12 cellular contexts compared by ENCODE assay signal in genomic region chr3:67678665-67679064, GRCh38. TPM values are rescaled to one million over a fixed set of nuclear protein-coding genes. Genes with fewer than 3 reads are reported as not detected.
DNase-seq lines count a peak whose midpoint lies in the region; ATAC-seq and TF ChIP-seq lines count a peak whose summit lies in the region.
"Had no signal": no experiment of that assay in that cellular context is flagged by ENCODE, and none has a peak within 500 bp of the region (broad histone marks: within the 10 kb centered on the region; RNA-seq: fewer than 3 reads in every experiment).

No MANE protein-coding gene starts in this region.

- H3F3A ChIP-seq in DOHH2 (ENCODE audit: control insufficient read depth, insufficient read depth), result peaks cover 13% of the 10 kb centered on the region

- H3K4me3 Mint-ChIP-seq in T-helper 17 cell (no peak overlapping the region), type B pancreatic cell (no peak overlapping the region)

- H4K20me1 ChIP-seq in DOHH2 (ENCODE audit: control insufficient read depth, insufficient read depth, low read depth, low read length), result no peaks in the 10 kb centered on the region

- TF ChIP-seq CTCF in DOHH2 (IDR thresholded peaks at IDR 0.05; ENCODE audit: low read depth, low read length, poor library complexity, severe bottlenecking) (no peak), foreskin fibroblast (IDR thresholded peaks at IDR 0.05; ENCODE audit: low read depth, low read length) (no peak), type B pancreatic cell (conservative IDR thresholded peaks at IDR 0.05) (no peak)

- H3K4me3 ChIP-seq in DOHH2 (ENCODE audit: low read length), result peak overlapping the region; percentile 45
- no peak overlapping the region for H3K4me3 ChIP-seq in foreskin fibroblast (ENCODE audit: low read depth in 1 of 2, low read length in 2 of 2)
- H3K4me3 ChIP-seq: K562, uterus had no signal

- H3K27ac Mint-ChIP-seq in T-helper 17 cell, result peak overlapping the region; percentile 49
- no peak overlapping the region for H3K27ac Mint-ChIP-seq in type B pancreatic cell

- peak; percentile 57 for ATAC-seq in GM18870 (IDR thresholded peaks at IDR 0.05; ENCODE audit: unreplicated experiment)
- peak; percentile 74 for ATAC-seq in HG02870 (IDR thresholded peaks at IDR 0.05; ENCODE audit: unreplicated experiment)
- ATAC-seq in T-helper 17 cell, result no peak
- no peak for ATAC-seq in HG03135 (IDR thresholded peaks at IDR 0.05; ENCODE audit: unreplicated experiment)
- ATAC-seq: K562 had no signal

- H3K9me3 ChIP-seq in DOHH2 (ENCODE audit: control insufficient read depth, insufficient read depth, low read length), result peaks cover 5% of the 10 kb centered on the region; the same call in 1 of the 2 replicates
- no peaks in the 10 kb centered on the region for H3K9me3 ChIP-seq in T-helper 17 cell (ENCODE audit: control insufficient read depth, low read length, poor library complexity, severe bottlenecking)
- H3K9me3 ChIP-seq: neutrophil, uterus had no signal

- H3K79me2 ChIP-seq in DOHH2 (ENCODE audit: control insufficient read depth, low read length), result no peaks in the 10 kb centered on the region

- DNase-seq in T-helper 17 cell, result no peak
- no peak for DNase-seq in dermis blood vessel endothelial cell
- no peak for DNase-seq in foreskin fibroblast
- DNase-seq in type B pancreatic cell (ENCODE audit: extremely low spot score, unreplicated experiment), result no peak
- DNase-seq: amygdala, uterus had no signal

- no peaks in the 10 kb centered on the region for H3K9me2 ChIP-seq in DOHH2 (replicated peaks; ENCODE audit: control insufficient read depth, low read length)

- H3K27me3 ChIP-seq in DOHH2 (ENCODE audit: control insufficient read depth, low read length), result no peaks in the 10 kb centered on the region
- H3K27me3 ChIP-seq: neutrophil, uterus had no signal

- H3K27me3 Mint-ChIP-seq in T-helper 17 cell (no peaks in the 10 kb centered on the region), type B pancreatic cell (no peaks in the 10 kb centered on the region)

- peaks cover 44% of the 10 kb centered on the region for H3K4me1 ChIP-seq in DOHH2 (ENCODE audit: control insufficient read depth, low read length)
- H3K4me1 ChIP-seq: uterus had no signal

- H3K4me1 Mint-ChIP-seq in T-helper 17 cell (peaks cover 16% of the 10 kb centered on the region), type B pancreatic cell (ENCODE audit: unreplicated experiment) (no peaks in the 10 kb centered on the region)

- H3K27ac ChIP-seq in DOHH2 (ENCODE audit: low read depth, low read length), result peak overlapping the region; percentile 92
- H3K27ac ChIP-seq: neutrophil, uterus had no signal

- H3K4me2 ChIP-seq in DOHH2 (ENCODE audit: low read length), result peak overlapping the region; percentile 59

- peaks cover 19% of the 10 kb centered on the region for H3K36me3 ChIP-seq in DOHH2 (ENCODE audit: control insufficient read depth, low read length)
- H3K36me3 ChIP-seq: neutrophil, uterus had no signal

- no peaks in the 10 kb centered on the region for H3K36me3 Mint-ChIP-seq in T-helper 17 cell (ENCODE audit: low read depth)
- H3K36me3 Mint-ChIP-seq in type B pancreatic cell, result no peaks in the 10 kb centered on the region

- peaks cover 5% of the 10 kb centered on the region for H3K9me3 Mint-ChIP-seq in type B pancreatic cell

RNA-seq across cellular contexts. Expression of gene SUCLG2, which starts 24.3 kb away (rescaled TPM):
- total RNA-seq in T-helper 17 cell (10 to 100 TPM; 43.8 to 48.1 TPM), dermis blood vessel endothelial cell (33.2 and 59.1 TPM in 2 replicates), type B pancreatic cell (ENCODE audit: low replicate concordance) (40.1 and 42.8 TPM in 2 replicates)

Comparison
In these comparisons a context has a peak if more than half of its experiments do, and no peak if none do; other contexts are left out.
1. ATAC-seq: peak in GM18870 (single experiment) and HG02870 (single experiment); none in T-helper 17 cell (single experiment) and HG03135 (single experiment).